Comparison of ENCODE assay signal across 1 cellular context in the genomic region with DNA sequence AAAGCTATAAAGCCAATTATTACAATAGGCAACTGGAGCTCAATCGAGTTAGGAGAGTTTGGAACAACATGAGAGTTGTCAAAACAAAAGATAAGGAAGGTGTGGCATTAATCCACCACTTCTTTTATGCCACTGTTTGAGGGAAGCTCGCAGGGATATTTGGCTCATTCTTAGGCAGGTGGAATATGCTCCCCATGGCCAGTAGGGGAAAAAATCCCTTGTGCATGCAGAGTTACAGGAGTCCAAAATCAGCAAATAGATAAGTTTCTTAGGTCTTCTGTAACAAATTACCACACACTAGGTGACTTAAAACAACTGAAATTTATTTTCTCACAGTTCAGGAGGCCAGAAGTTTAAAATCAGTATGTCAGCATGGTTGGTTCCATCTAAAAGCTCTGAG.
TF ChIP-seq lines count a peak whose summit lies in the region.

No MANE protein-coding gene starts in this region.

TF ChIP-seq in HepG2, 621 proteins besides CTCF, POLR2A, EP300 and RAD21 (continued from another document):
- TF ChIP-seq ZFX (CRISPR knock-in tag; IDR thresholded peaks at IDR 0.05; ENCODE audit: low read depth), result no peak
- no peak for TF ChIP-seq MATR3 (CRISPR knock-in tag; IDR thresholded peaks at IDR 0.05)
- TF ChIP-seq ZNF20 (CRISPR knock-in tag; IDR thresholded peaks at IDR 0.05), result no peak
- TF ChIP-seq U2AF1 (optimal IDR thresholded peaks at IDR 0.05; ENCODE audit: low read depth, low read length), result no peak
- TF ChIP-seq PHB2 (IDR thresholded peaks at IDR 0.05; ENCODE audit: partially characterized antibody), result no peak
- TF ChIP-seq POLR2AphosphoS2 (IDR thresholded peaks at IDR 0.05; ENCODE audit: low read depth, low read length), result no peak
- TF ChIP-seq HMG20A (CRISPR knock-in tag; IDR thresholded peaks at IDR 0.05; ENCODE audit: borderline replicate concordance), result no peak
